ENCODE assay signal across 8 cellular contexts in genomic region chr7:101941481-101942383, GRCh38.
A peak's percentile ranks its signal among the peaks of the same experiment; 100 is the strongest.
DNase-seq lines count a peak whose midpoint lies in the region; FAIRE-seq and TF ChIP-seq lines count a peak whose summit lies in the region.
"Had no signal": no experiment of that assay in that cellular context is flagged by ENCODE, and none has a peak within 500 bp of the region (broad histone marks: within the 10 kb centered on the region; RNA-seq: fewer than 3 reads in every experiment).

No MANE protein-coding gene starts in this region.

- H3K4me3 ChIP-seq in keratinocyte (ENCODE audit: control insufficient read depth in 2 of 3, extremely low read depth in 1 of 3, insufficient read depth in 2 of 3, low read depth in 1 of 3, low read length in 3 of 3) (peak overlapping the region in 1 of 3 experiments; percentile 30), thyroid gland (replicated peaks in 1 of 3) (no peak overlapping the region)

- no peaks in the 10 kb centered on the region for H3K9me3 ChIP-seq in keratinocyte (ENCODE audit: control insufficient read depth, low read depth, low read length)
- no peaks in the 10 kb centered on the region for H3K9me3 ChIP-seq in thyroid gland

- TF ChIP-seq CTCF in keratinocyte (optimal IDR thresholded peaks at IDR 0.05 in 1 of 3, IDR thresholded peaks at IDR 0.05 in 1 of 3, conservative IDR thresholded peaks at IDR 0.05 in 1 of 3; ENCODE audit: extremely low read depth in 1 of 3, insufficient read depth in 2 of 3, low read length in 3 of 3) (peak in 2 of 3 experiments; percentile 16 to 28), thyroid gland (IDR thresholded peaks at IDR 0.05) (peak in 3 of 6 experiments; percentile 6 to 25 (median 22))

- DNase-seq in HT1080 (ENCODE audit: low read depth) (peak; percentile 83), astrocyte of the hippocampus (ENCODE audit: low read depth, low spot score) (peak; percentile 81), keratinocyte (ENCODE audit: low read depth, low spot score) (peak; percentile 35), thyroid gland (peak; percentile 78 to 80), germinal center (ENCODE audit: low spot score) (no peak), NCI-H526 (lab: John Stamatoyannopoulos, UW) (no peak)
- DNase-seq in stimulated activated CD4-positive, alpha-beta T cell treated with anti-CD3 and anti-CD28 coated beads, Interleukin-4, amount 100 ng/mL, for 1 hour, result no peak
- DNase-seq: activated CD4-positive, alpha-beta T cell treated with anti-CD3 and anti-CD28 coated beads, Interleukin-2, amount 50 U/mL, for 48 hours had no signal

- H3K79me2 ChIP-seq in keratinocyte (ENCODE audit: control insufficient read depth, insufficient read depth, low read length), result peaks cover 3% of the 10 kb centered on the region

- 49 to 50% methylated on average over 12 of the region's 12 CpGs for WGBS in thyroid gland, 2 donors

- peaks cover 3% of the 10 kb centered on the region for H4K20me1 ChIP-seq in keratinocyte (ENCODE audit: control insufficient read depth, extremely low read depth, insufficient read depth, low read length)

- intact Hi-C loops in thyroid gland (cut with DNase I), result loop anchor here (10.0 kb wide), 3 partner anchors 67 to 127 kb away; partner anchors contain the start of gene CUX1

- dilution Hi-C loops in keratinocyte (cut with MboI; ENCODE audit: extremely low pct_ligation_motif_present, low sequenced_read_pairs), result no loop called here

- H3K9ac ChIP-seq in keratinocyte (ENCODE audit: control insufficient read depth, extremely low read depth, insufficient read depth, low read length), result peak overlapping the region; percentile 42

- H3K36me3 ChIP-seq in keratinocyte (ENCODE audit: control insufficient read depth in 2 of 2, extremely low read depth in 1 of 2, insufficient read depth in 2 of 2, low read length in 2 of 2) (peaks cover 0 to 2% of the 10 kb centered on the region in 2 experiments), thyroid gland (no peaks in the 10 kb centered on the region)

- H3K4me2 ChIP-seq in keratinocyte (ENCODE audit: control insufficient read depth, extremely low read depth, insufficient read depth, low read depth, low read length), result peak overlapping the region; percentile 70

- peak; percentile 67 for FAIRE-seq in keratinocyte (lab: Jason Lieb, UNC)

- no peak overlapping the region for H2AFZ ChIP-seq in keratinocyte (ENCODE audit: control insufficient read depth, low read length)

- H3K4me1 ChIP-seq in keratinocyte (ENCODE audit: control insufficient read depth, extremely low read depth, insufficient read depth, low read length), result peaks cover 26% of the 10 kb centered on the region
- peaks cover 47 to 54% of the 10 kb centered on the region in 2 donors for H3K4me1 ChIP-seq in thyroid gland

- H3K9me1 ChIP-seq in keratinocyte (ENCODE audit: control insufficient read depth, extremely low read depth, insufficient read depth, low read length), result peaks cover 2% of the 10 kb centered on the region

- H3K27me3 ChIP-seq in keratinocyte (ENCODE audit: control insufficient read depth, extremely low read depth, insufficient read depth, low read length) (no peaks in the 10 kb centered on the region), thyroid gland (no peaks in the 10 kb centered on the region)

- H3K27ac ChIP-seq in keratinocyte (ENCODE audit: control insufficient read depth, insufficient read depth, low read length) (peak overlapping the region; percentile 69), thyroid gland (peak overlapping the region; percentile 83 to 97 (median 93))

- peak in 1 of 2 donors; percentile 5 for TF ChIP-seq POLR2A in thyroid gland (IDR thresholded peaks at IDR 0.05)

Comparison
In these comparisons a context has a peak if more than half of its experiments do, and no peak if none do; other contexts are left out.
1. DNase-seq: peak in HT1080 (single experiment), astrocyte of the hippocampus (single experiment), keratinocyte (single experiment) and thyroid gland (2 of 2); none in stimulated activated CD4-positive, alpha-beta T cell treated with anti-CD3 and anti-CD28 coated beads, Interleukin-4, amount 100 ng/mL, for 1 hour (single experiment), germinal center (single experiment) and NCI-H526 (0 of 2).